In genomic region chr1:31977361-31978131, GRCh38 we compare ENCODE assay signal across 8 cellular contexts. TPM values are rescaled to one million over a fixed set of nuclear protein-coding genes. Genes with fewer than 3 reads are reported as not detected.
A peak's percentile ranks its signal among the peaks of the same experiment; 100 is the strongest.
DNase-seq lines count a peak whose midpoint lies in the region; ATAC-seq and TF ChIP-seq lines count a peak whose summit lies in the region.

No MANE protein-coding gene starts in this region.

- H3K27me3 ChIP-seq in Panc1 (ENCODE audit: control insufficient read depth, insufficient read depth, low read length) = no peaks in the 10 kb centered on the region

- no peak for DNase-seq in activated CD4-positive, alpha-beta T cell treated with anti-CD3 and anti-CD28 coated beads, Interleukin-2, amount 10 ng/mL, durations not matched to agents 7 days and 5 days
- DNase-seq in activated CD4-positive, alpha-beta T cell treated with anti-CD3 and anti-CD28 coated beads, Interleukin-2, amount 50 U/mL, for 4 hours = no peak
- DNase-seq in Panc1 (ENCODE audit: low read depth, low spot score) = no peak
- DNase-seq in fibroblast of gingiva (ENCODE audit: low read depth) = peak; percentile 98
- DNase-seq in NCI-H2171 (lab: John Stamatoyannopoulos, UW) = no peak
- no peak for DNase-seq in NCI-H748 treated with DMSO at 0.1 percent for 48 hours (lab: John Stamatoyannopoulos, UW)
- no peak for DNase-seq in stimulated activated CD4-positive, alpha-beta T cell treated with anti-CD3 and anti-CD28 coated beads, Interleukin-1b, Interleukin-23, amount 100 ng/mL, for 48 hours

- no peak overlapping the region for H3K4me3 Mint-ChIP-seq in activated CD4-positive, alpha-beta T cell treated with anti-CD3 and anti-CD28 coated beads, Interleukin-2, amount 10 ng/mL, durations not matched to agents 7 days and 5 days

- H3K9me3 Mint-ChIP-seq in activated CD4-positive, alpha-beta T cell treated with anti-CD3 and anti-CD28 coated beads, Interleukin-2, amount 10 ng/mL, durations not matched to agents 7 days and 5 days = no peaks in the 10 kb centered on the region

- POLR2A ChIA-PET in activated CD4-positive, alpha-beta T cell treated with anti-CD3 and anti-CD28 coated beads, Interleukin-2, amount 10 ng/mL, durations not matched to agents 7 days and 5 days (lab: Charles Lee) = interaction anchor here (0.6 kb wide), 1 partner anchor 62 kb away, joined by 10 read pairs; no protein-coding TSS in a partner anchor
- POLR2A ChIA-PET in Panc1 (lab: Charles Lee) = no interaction called here

- peaks cover 27% of the 10 kb centered on the region for H3K4me1 Mint-ChIP-seq in activated CD4-positive, alpha-beta T cell treated with anti-CD3 and anti-CD28 coated beads, Interleukin-2, amount 10 ng/mL, durations not matched to agents 7 days and 5 days

- H3K4me3 ChIP-seq in Panc1 (ENCODE audit: low read depth in 2 of 2, low read length in 2 of 2) (no peak overlapping the region), skin epidermis (no peak overlapping the region)

- H3K9me3 ChIP-seq in Panc1 (ENCODE audit: control insufficient read depth, insufficient read depth, low read depth, low read length) = no peaks in the 10 kb centered on the region

- H3K27ac ChIP-seq in Panc1 (ENCODE audit: low read length) = no peak overlapping the region
- peak overlapping the region in 13 of 21 experiments; percentile 5 to 68 (median 32) for H3K27ac ChIP-seq in skin epidermis

- in situ Hi-C loops in Panc1 (cut with HindIII; ENCODE audit: low pct_unique_long_range_greater_than_20kb, low sequenced_read_pairs) = no loop called here

- intact Hi-C loops in Panc1 (cut with micrococcal nuclease; ENCODE audit: unreplicated experiment) = no loop called here

- BruUV-seq in Panc1 (replicated peaks; lab: Mats Ljungman, UMichigan) = no TSS peak

- H3K36me3 Mint-ChIP-seq in activated CD4-positive, alpha-beta T cell treated with anti-CD3 and anti-CD28 coated beads, Interleukin-2, amount 10 ng/mL, durations not matched to agents 7 days and 5 days (ENCODE audit: low read depth) = peaks cover 1% of the 10 kb centered on the region

- CTCF ChIA-PET in activated CD4-positive, alpha-beta T cell treated with anti-CD3 and anti-CD28 coated beads, Interleukin-2, amount 10 ng/mL, durations not matched to agents 7 days and 5 days (lab: Charles Lee) = interaction anchor here (0.6 to 3.6 kb wide), 5 partner anchors 9 to 153 kb away, joined by 3 to 22 read pairs (median 4); no protein-coding TSS in a partner anchor
- CTCF ChIA-PET in Panc1 (lab: Charles Lee) = interaction anchor here (0.6 to 1.4 kb wide), 4 partner anchors 10 to 112 kb away, joined by 3 to 6 read pairs (median 4); no protein-coding TSS in a partner anchor

- no peak; the same call in 1 of the 2 replicates for TF ChIP-seq CTCF in Panc1 (IDR thresholded peaks at IDR 0.05)

- ATAC-seq in Panc1 = peak; percentile 87

- no peaks in the 10 kb centered on the region for H3K36me3 ChIP-seq in Panc1 (ENCODE audit: control insufficient read depth, insufficient read depth, low read length)

- no peaks in the 10 kb centered on the region for H3K27me3 Mint-ChIP-seq in activated CD4-positive, alpha-beta T cell treated with anti-CD3 and anti-CD28 coated beads, Interleukin-2, amount 10 ng/mL, durations not matched to agents 7 days and 5 days

- peak overlapping the region; percentile 55 for H3K27ac Mint-ChIP-seq in activated CD4-positive, alpha-beta T cell treated with anti-CD3 and anti-CD28 coated beads, Interleukin-2, amount 10 ng/mL, durations not matched to agents 7 days and 5 days

- H3K4me1 ChIP-seq in Panc1 (ENCODE audit: control insufficient read depth, insufficient read depth, low read length) = no peaks in the 10 kb centered on the region

RNA-seq across cellular contexts. Expression of gene KHDRBS1, which starts 36.1 kb away (rescaled TPM):
- total RNA-seq in activated CD4-positive, alpha-beta T cell treated with anti-CD3 and anti-CD28 coated beads, Interleukin-2, amount 10 ng/mL, durations not matched to agents 7 days and 5 days = 100 to 1,000 TPM; 174 to 183 TPM
- 163 TPM for total RNA-seq in Panc1 (2021; ENCODE audit: unreplicated experiment)
- polyA plus RNA-seq in Panc1 (2012; ENCODE audit: insufficient read length) = 127 TPM

RNA-seq across cellular contexts. Expression of gene PTP4A2, which starts 39.4 kb away (rescaled TPM):
- 100 to 1,000 TPM; 334 to 347 TPM for total RNA-seq in activated CD4-positive, alpha-beta T cell treated with anti-CD3 and anti-CD28 coated beads, Interleukin-2, amount 10 ng/mL, durations not matched to agents 7 days and 5 days
- total RNA-seq in Panc1 (2021; ENCODE audit: unreplicated experiment) = 559 TPM
- polyA plus RNA-seq in Panc1 (2012; ENCODE audit: insufficient read length) = 217 TPM
